12 cellular contexts compared by ENCODE assay signal in genomic region chr5:169695919-169696490, GRCh38. TPM values are rescaled to one million over a fixed set of nuclear protein-coding genes. Genes with fewer than 3 reads are reported as not detected.
A peak's percentile ranks its signal among the peaks of the same experiment; 100 is the strongest.
DNase-seq lines count a peak whose midpoint lies in the region; ATAC-seq and TF ChIP-seq lines count a peak whose summit lies in the region.
"Had no signal": no experiment of that assay in that cellular context is flagged by ENCODE, and none has a peak within 500 bp of the region (broad histone marks: within the 10 kb centered on the region; RNA-seq: fewer than 3 reads in every experiment).

No MANE protein-coding gene starts in this region.

- H3K4me1 Mint-ChIP-seq in activated CD4-positive, alpha-beta T cell treated with anti-CD3 and anti-CD28 coated beads, Interleukin-2, amount 10 ng/mL, durations not matched to agents 24 days and 14 days = peaks cover 4% of the 10 kb centered on the region
- peaks cover 0 to 10% (median 0%) of the 10 kb centered on the region in 7 donors for H3K4me1 Mint-ChIP-seq in naive thymus-derived CD4-positive, alpha-beta T cell
- no peaks in the 10 kb centered on the region for H3K4me1 Mint-ChIP-seq in WTC11

- no peaks in the 10 kb centered on the region for H3F3A ChIP-seq in smooth muscle cell (ENCODE audit: low read depth)

- H3K4me3 ChIP-seq in RWPE2 (ENCODE audit: severe bottlenecking) = no peak overlapping the region
- no peak overlapping the region for H3K4me3 ChIP-seq in fibroblast of lung (replicated peaks in 1 of 4; ENCODE audit: control extremely low read depth in 1 of 4, insufficient read depth in 1 of 4, low read depth in 3 of 4, low read length in 4 of 4)
- H3K4me3 ChIP-seq in smooth muscle cell = no peak overlapping the region
- H3K4me3 ChIP-seq in naive thymus-derived CD4-positive, alpha-beta T cell (ENCODE audit: low read length) = no peak overlapping the region
- H3K4me3 ChIP-seq: sigmoid colon had no signal

- no peaks in the 10 kb centered on the region for H4K20me1 ChIP-seq in fibroblast of lung (ENCODE audit: control insufficient read depth, extremely low read depth, insufficient read depth, low read length)
- no peaks in the 10 kb centered on the region for H4K20me1 ChIP-seq in smooth muscle cell (ENCODE audit: low read depth)

- no peaks in the 10 kb centered on the region for H3K27me3 Mint-ChIP-seq in activated CD4-positive, alpha-beta T cell treated with anti-CD3 and anti-CD28 coated beads, Interleukin-2, amount 10 ng/mL, durations not matched to agents 24 days and 14 days
- no peaks in the 10 kb centered on the region for H3K27me3 Mint-ChIP-seq in naive thymus-derived CD4-positive, alpha-beta T cell
- H3K27me3 Mint-ChIP-seq in WTC11 (ENCODE audit: low read depth) = no peaks in the 10 kb centered on the region

- H3K9me3 Mint-ChIP-seq in activated CD4-positive, alpha-beta T cell treated with anti-CD3 and anti-CD28 coated beads, Interleukin-2, amount 10 ng/mL, durations not matched to agents 24 days and 14 days = no peaks in the 10 kb centered on the region
- H3K9me3 Mint-ChIP-seq in naive thymus-derived CD4-positive, alpha-beta T cell = no peaks in the 10 kb centered on the region
- H3K9me3 Mint-ChIP-seq in WTC11 = no peaks in the 10 kb centered on the region

- H3K36me3 Mint-ChIP-seq in activated CD4-positive, alpha-beta T cell treated with anti-CD3 and anti-CD28 coated beads, Interleukin-2, amount 10 ng/mL, durations not matched to agents 24 days and 14 days (ENCODE audit: low read depth) = peaks cover 67% of the 10 kb centered on the region
- H3K36me3 Mint-ChIP-seq in naive thymus-derived CD4-positive, alpha-beta T cell = peaks cover 23 to 83% (median 43%) of the 10 kb centered on the region in 5 donors
- H3K36me3 Mint-ChIP-seq in WTC11 = no peaks in the 10 kb centered on the region

- 26% methylated on average over 8 of the region's 8 CpGs for WGBS in smooth muscle cell (ENCODE audit: low lambda C conversion rate)

- H3K9ac ChIP-seq in fibroblast of lung (ENCODE audit: insufficient read depth, low read length) = no peak overlapping the region
- peak overlapping the region; percentile 59 for H3K9ac ChIP-seq in smooth muscle cell (ENCODE audit: low read depth)

- peaks cover 26% of the 10 kb centered on the region for H3K4me1 ChIP-seq in RWPE2 (ENCODE audit: insufficient read depth, poor library complexity, severe bottlenecking)
- peaks cover 5% of the 10 kb centered on the region for H3K4me1 ChIP-seq in fibroblast of lung (ENCODE audit: control insufficient read depth, extremely low read depth, insufficient read depth, low read length)
- peaks cover 10% of the 10 kb centered on the region for H3K4me1 ChIP-seq in smooth muscle cell (ENCODE audit: low read depth)
- no peaks in the 10 kb centered on the region for H3K4me1 ChIP-seq in naive thymus-derived CD4-positive, alpha-beta T cell (ENCODE audit: control insufficient read depth in 2 of 2, insufficient read depth in 2 of 2, low read length in 2 of 2)
- H3K4me1 ChIP-seq: sigmoid colon had no signal

- intact Hi-C loops in activated CD4-positive, alpha-beta T cell treated with anti-CD3 and anti-CD28 coated beads, Interleukin-2, amount 10 ng/mL, durations not matched to agents 24 days and 14 days (cut with micrococcal nuclease) = no loop called here
- intact Hi-C loops in naive thymus-derived CD4-positive, alpha-beta T cell (cut with micrococcal nuclease) = no loop called here

- H3K36me3 ChIP-seq in RWPE2 (ENCODE audit: low read depth) (no peaks in the 10 kb centered on the region), fibroblast of lung (ENCODE audit: control insufficient read depth, insufficient read depth, low read length) (no peaks in the 10 kb centered on the region), smooth muscle cell (ENCODE audit: low read depth) (no peaks in the 10 kb centered on the region)
- H3K36me3 ChIP-seq in naive thymus-derived CD4-positive, alpha-beta T cell (ENCODE audit: control insufficient read depth in 2 of 3, insufficient read depth in 3 of 3, low read length in 3 of 3) = peaks cover 29 to 93% (median 48%) of the 10 kb centered on the region in 3 experiments
- H3K36me3 ChIP-seq: sigmoid colon had no signal

- peak overlapping the region; percentile 99 for H3K27ac ChIP-seq in RWPE2 (ENCODE audit: poor library complexity, severe bottlenecking)
- H3K27ac ChIP-seq in fibroblast of lung (ENCODE audit: insufficient read depth, low read length) = peak overlapping the region; percentile 73
- peak overlapping the region; percentile 96 for H3K27ac ChIP-seq in smooth muscle cell (ENCODE audit: low read depth)
- H3K27ac ChIP-seq in naive thymus-derived CD4-positive, alpha-beta T cell (ENCODE audit: low read depth, low read length) = no peak overlapping the region
- H3K27ac ChIP-seq: sigmoid colon had no signal

- H3K9me3 ChIP-seq in RWPE2 (ENCODE audit: severe bottlenecking) = no peaks in the 10 kb centered on the region
- no peaks in the 10 kb centered on the region for H3K9me3 ChIP-seq in fibroblast of lung (ENCODE audit: control insufficient read depth, insufficient read depth, low read depth, low read length)
- H3K9me3 ChIP-seq in smooth muscle cell (replicated peaks; ENCODE audit: low read depth) = no peaks in the 10 kb centered on the region
- H3K9me3 ChIP-seq in naive thymus-derived CD4-positive, alpha-beta T cell (ENCODE audit: control insufficient read depth in 2 of 3, low read length in 3 of 3) = no peaks in the 10 kb centered on the region
- H3K9me3 ChIP-seq: sigmoid colon had no signal

- H3K4me2 ChIP-seq in fibroblast of lung (ENCODE audit: extremely low read depth, insufficient read depth, low read length) = no peak overlapping the region
- H3K4me2 ChIP-seq in smooth muscle cell = peak overlapping the region; percentile 77

- no peak overlapping the region for H3K4me3 Mint-ChIP-seq in activated CD4-positive, alpha-beta T cell treated with anti-CD3 and anti-CD28 coated beads, Interleukin-2, amount 10 ng/mL, durations not matched to agents 24 days and 14 days
- H3K4me3 Mint-ChIP-seq in naive thymus-derived CD4-positive, alpha-beta T cell = no peak overlapping the region
- no peak overlapping the region for H3K4me3 Mint-ChIP-seq in WTC11

- CTCF ChIA-PET in naive thymus-derived CD4-positive, alpha-beta T cell (lab: Charles Lee) = no interaction called here
- CTCF ChIA-PET in WTC11 (lab: Charles Lee) = interaction anchor here (0.6 to 3.9 kb wide), 4 partner anchors 279 to 395 kb away, joined by 3 to 17 read pairs (median 4); partner anchors contain the start of gene INSYN2B

- H3K27me3 ChIP-seq in RWPE2 (ENCODE audit: insufficient read depth, poor library complexity, severe bottlenecking) = no peaks in the 10 kb centered on the region
- H3K27me3 ChIP-seq in fibroblast of lung (ENCODE audit: control insufficient read depth, insufficient read depth, low read length) = no peaks in the 10 kb centered on the region
- no peaks in the 10 kb centered on the region for H3K27me3 ChIP-seq in smooth muscle cell (ENCODE audit: low read depth)
- no peaks in the 10 kb centered on the region for H3K27me3 ChIP-seq in naive thymus-derived CD4-positive, alpha-beta T cell (ENCODE audit: control insufficient read depth in 2 of 2, insufficient read depth in 2 of 2, low read length in 2 of 2)
- H3K27me3 ChIP-seq: sigmoid colon had no signal

- ATAC-seq in RWPE2 (ENCODE audit: low read depth) (peak; percentile 95), WTC11 (no peak)
- ATAC-seq in naive thymus-derived CD4-positive, alpha-beta T cell = no peak

- POLR2A ChIA-PET in naive thymus-derived CD4-positive, alpha-beta T cell (lab: Charles Lee) = interaction anchor here (0.6 kb wide), 1 partner anchor 10 kb away, joined by 3 read pairs; no protein-coding TSS in a partner anchor
- POLR2A ChIA-PET in WTC11 (lab: Charles Lee) = no interaction called here

- H2AFZ ChIP-seq in fibroblast of lung (ENCODE audit: low read length) (no peak overlapping the region), smooth muscle cell (ENCODE audit: low read depth) (no peak overlapping the region)

- peak overlapping the region; percentile 68 for H3K27ac Mint-ChIP-seq in activated CD4-positive, alpha-beta T cell treated with anti-CD3 and anti-CD28 coated beads, Interleukin-2, amount 10 ng/mL, durations not matched to agents 24 days and 14 days
- no peak overlapping the region for H3K27ac Mint-ChIP-seq in naive thymus-derived CD4-positive, alpha-beta T cell
- no peak overlapping the region for H3K27ac Mint-ChIP-seq in WTC11

- H3K79me2 ChIP-seq in fibroblast of lung (ENCODE audit: control insufficient read depth, insufficient read depth, low read length) (no peaks in the 10 kb centered on the region), smooth muscle cell (ENCODE audit: low read depth) (no peaks in the 10 kb centered on the region)

- DNase-seq in activated CD4-positive, alpha-beta T cell treated with anti-CD3 and anti-CD28 coated beads, Interleukin-2, amount 10 ng/mL, durations not matched to agents 24 days and 14 days = no peak
- no peak for DNase-seq in activated CD4-positive, alpha-beta T cell treated with anti-CD3 and anti-CD28 coated beads for 48 hours
- DNase-seq in RWPE2 (ENCODE audit: low spot score) (peak; percentile 92), fibroblast of lung (ENCODE audit: low read depth in 2 of 2) (peak; percentile 91 to 99), smooth muscle cell (lab: John Stamatoyannopoulos, UW; ENCODE audit: unreplicated experiment) (no peak), NOMO-1 treated with DMSO at 0.1 percent for 48 hours (lab: John Stamatoyannopoulos, UW; ENCODE audit: unreplicated experiment) (no peak), WTC11 (ENCODE audit: low spot score) (no peak)
- DNase-seq in naive thymus-derived CD4-positive, alpha-beta T cell = no peak
- DNase-seq: activated effector memory CD4-positive, alpha-beta T cell treated with anti-CD3 and anti-CD28 coated beads, Interleukin-2, amount 50 U/mL, for 16 hours; AML-193; NCI-H526; sigmoid colon had no signal

- TF ChIP-seq CTCF in RWPE2 (IDR thresholded peaks at IDR 0.05; ENCODE audit: poor library complexity, severe bottlenecking) (no peak), fibroblast of lung (conservative IDR thresholded peaks at IDR 0.05 in 1 of 2, IDR thresholded peaks at IDR 0.05 in 1 of 2; ENCODE audit: low read depth in 1 of 2, low read length in 2 of 2) (no peak), smooth muscle cell (IDR thresholded peaks at IDR 0.05; ENCODE audit: borderline replicate concordance, insufficient read depth, poor library complexity, severe bottlenecking) (no peak), WTC11 (IDR thresholded peaks at IDR 0.05) (no peak)

TF ChIP-seq in WTC11, 78 proteins besides CTCF, POLR2A, EP300 and RAD21 (continues in another document):
- TF ChIP-seq ZNF232 (CRISPR knock-in tag; IDR thresholded peaks at IDR 0.05) = no peak

RNA-seq across cellular contexts. Expression of gene DOCK2, which starts 58.9 kb away (rescaled TPM):
- total RNA-seq in activated CD4-positive, alpha-beta T cell treated with anti-CD3 and anti-CD28 coated beads, Interleukin-2, amount 10 ng/mL, durations not matched to agents 24 days and 14 days = 206 and 215 TPM in 2 replicates
- total RNA-seq in fibroblast of lung = 3.6 and 8.9 TPM in 2 replicates
- polyA plus RNA-seq in fibroblast of lung = 1.1 and 1.3 TPM in 2 replicates
- 1.4 and 1.6 TPM in 2 replicates for polyA plus RNA-seq in fibroblast of lung (2012)
- 1.8 and 12.8 TPM in 2 replicates for polyA minus RNA-seq in fibroblast of lung (ENCODE audit: low replicate concordance)
- 0.31 and 3.0 TPM in 2 replicates for total RNA-seq in smooth muscle cell
- polyA plus RNA-seq in smooth muscle cell = 0.40 and 0.73 TPM in 2 replicates
- 100 to 1,000 TPM; 182 to 345 (median 235) TPM for total RNA-seq in naive thymus-derived CD4-positive, alpha-beta T cell
- polyA plus RNA-seq in naive thymus-derived CD4-positive, alpha-beta T cell = 100 to 1,000 TPM in 1 of 2 donors, 10 to 100 TPM in 1; 63.7 to 109 TPM
- total RNA-seq in WTC11 (2021) = 4.6 to 9.0 TPM (median 6.1 TPM) in 3 replicates

Comparison
In these comparisons a context has a peak if more than half of its experiments do, and no peak if none do; other contexts are left out.
1. DNase-seq: peak in RWPE2 (single experiment) and fibroblast of lung (2 of 2); none in activated CD4-positive, alpha-beta T cell treated with anti-CD3 and anti-CD28 coated beads, Interleukin-2, amount 10 ng/mL, durations not matched to agents 24 days and 14 days (single experiment), activated CD4-positive, alpha-beta T cell treated with anti-CD3 and anti-CD28 coated beads for 48 hours (single experiment), smooth muscle cell (single experiment), naive thymus-derived CD4-positive, alpha-beta T cell (0 of 9), NOMO-1 treated with DMSO at 0.1 percent for 48 hours (single experiment) and WTC11 (single experiment).
2. RNA of gene DOCK2, which starts 58.9 kb away (total RNA-seq): 182 to 345 TPM in naive thymus-derived CD4-positive, alpha-beta T cell and 206 to 215 TPM in activated CD4-positive, alpha-beta T cell treated with anti-CD3 and anti-CD28 coated beads, Interleukin-2, amount 10 ng/mL, durations not matched to agents 24 days and 14 days; 3.6 to 8.9 TPM in fibroblast of lung, 4.6 to 9.0 TPM in WTC11 and 0.31 to 3.0 TPM in smooth muscle cell; every median in the first group is over 10 times any median in the second.